ENCODE assay signal across 10 cellular contexts in genomic region chr12:52871291-52871961, GRCh38. TPM values are rescaled to one million over a fixed set of nuclear protein-coding genes. Genes with fewer than 3 reads are reported as not detected.
DNase-seq lines count a peak whose midpoint lies in the region; ATAC-seq, FAIRE-seq and TF ChIP-seq lines count a peak whose summit lies in the region.
"Had no signal": no experiment of that assay in that cellular context is flagged by ENCODE, and none has a peak within 500 bp of the region (broad histone marks: within the 10 kb centered on the region; RNA-seq: fewer than 3 reads in every experiment).

No MANE protein-coding gene starts in this region.

- no peak for TF ChIP-seq POLR2A in uterus (IDR thresholded peaks at IDR 0.05)

- H3K4me1 ChIP-seq in left lung (peaks cover 21 to 45% of the 10 kb centered on the region in 2 donors), uterus (peaks cover 0 to 10% of the 10 kb centered on the region in 2 donors)

- peak; percentile 92 for FAIRE-seq in bronchial epithelial cell (lab: Jason Lieb, UNC)

- peak; percentile 68 for DNase-seq in SIG-M5 treated with dmso at 0.1 percent for 504 hours (lab: John Stamatoyannopoulos, UW; ENCODE audit: unreplicated experiment)
- DNase-seq in SIG-M5 (lab: John Stamatoyannopoulos, UW) = no peak
- peak; percentile 99 for DNase-seq in bronchial epithelial cell (ENCODE audit: low read depth)
- DNase-seq in left lung = peak in 1 of 2 donors; percentile 72
- DNase-seq in uterus = peak in 1 of 2 donors; percentile 26
- DNase-seq in NCI-H774 (lab: John Stamatoyannopoulos, UW) = no peak
- DNase-seq in T-helper 9 cell = no peak
- DNase-seq: AML-193, dermis blood vessel endothelial cell had no signal

- H3K4me3 ChIP-seq in bronchial epithelial cell (ENCODE audit: low read depth, low read length) (no peak overlapping the region), left lung (no peak overlapping the region), uterus (no peak overlapping the region)

- ATAC-seq in left lung (peak; percentile 12), GM21381 (IDR thresholded peaks at IDR 0.05; ENCODE audit: unreplicated experiment) (no peak)

- intact Hi-C loops in left lung (cut with DNase I) = no loop called here
- intact Hi-C loops in uterus (cut with DNase I; ENCODE audit: low total_unique reads) = loop anchor here (10.0 kb wide), 1 partner anchor 717 kb away; no protein-coding TSS in a partner anchor

- H3K27me3 ChIP-seq in bronchial epithelial cell (ENCODE audit: control insufficient read depth, insufficient read depth, low read length) (no peaks in the 10 kb centered on the region), left lung (peaks cover 0 to 5% of the 10 kb centered on the region in 2 donors), uterus (no peaks in the 10 kb centered on the region)

- H3K27ac ChIP-seq in left lung (peak overlapping the region; percentile 48 to 58), uterus (peak overlapping the region; percentile 47 to 89)

- TF ChIP-seq CTCF in bronchial epithelial cell (IDR thresholded peaks at IDR 0.05; ENCODE audit: insufficient read depth, low read length, severe bottlenecking) (no peak), left lung (IDR thresholded peaks at IDR 0.05) (no peak), uterus (IDR thresholded peaks at IDR 0.05) (no peak)

- H3K9me3 ChIP-seq in left lung (no peaks in the 10 kb centered on the region), uterus (no peaks in the 10 kb centered on the region)

- no peaks in the 10 kb centered on the region for H3K36me3 ChIP-seq in bronchial epithelial cell (ENCODE audit: control insufficient read depth, insufficient read depth, low read length)
- no peaks in the 10 kb centered on the region for H3K36me3 ChIP-seq in left lung
- H3K36me3 ChIP-seq in uterus = no peaks in the 10 kb centered on the region

RNA-seq across cellular contexts. Expression of gene KRT78, which starts 22.6 kb away (rescaled TPM):
- total RNA-seq in bronchial epithelial cell (5.3 and 17.0 TPM in 2 replicates), left lung (not detected), uterus (not detected)
- total RNA-seq: dermis blood vessel endothelial cell had no signal

RNA-seq across cellular contexts. Expression of gene KRT8, which starts 33.5 kb away (rescaled TPM):
- total RNA-seq in bronchial epithelial cell (146 and 309 TPM in 2 replicates), left lung (1,000 to 10,000 TPM in 1 of 2 donors, 100 to 1,000 TPM in 1; 583 to 1,126 TPM), uterus (10 to 100 TPM in 3 of 4 donors, 1 to 10 TPM in 1; 9.1 to 46.2 (median 36.5) TPM)

RNA-seq across cellular contexts. Expression of gene KRT79, which starts 37.3 kb away (rescaled TPM):
- total RNA-seq in bronchial epithelial cell (under 0.01 and 0.26 TPM in 2 replicates), left lung (under 1 TPM; 0.32 to 0.58 TPM), uterus (not detected)
- total RNA-seq: dermis blood vessel endothelial cell had no signal

RNA-seq across cellular contexts. Expression of gene KRT4, which starts 57.5 kb away (rescaled TPM):
- 66.6 and 171 TPM in 2 replicates for total RNA-seq in bronchial epithelial cell
- total RNA-seq in left lung = 1 to 10 TPM in 1 of 2 donors, under 1 TPM in 1; 0.47 to 9.4 TPM
- total RNA-seq in uterus = not detected
- total RNA-seq: dermis blood vessel endothelial cell had no signal

Comparison
In these comparisons a context has a peak if more than half of its experiments do, and no peak if none do; other contexts are left out.
1. DNase-seq: peak in SIG-M5 treated with dmso at 0.1 percent for 504 hours (single experiment) and bronchial epithelial cell (single experiment); none in SIG-M5 (single experiment), NCI-H774 (single experiment) and T-helper 9 cell (single experiment).